1 cellular context compared by ENCODE assay signal in genomic region chr15:51069983-51070382, GRCh38.
TF ChIP-seq lines count a peak whose summit lies in the region.

No MANE protein-coding gene starts in this region.

TF ChIP-seq in GM12878, 131 proteins besides CTCF, POLR2A, EP300 and RAD21 (continued from another document):
- TF ChIP-seq JUND (IDR thresholded peaks at IDR 0.05; ENCODE audit: low read depth, low read length) (no peak), SUZ12 (IDR thresholded peaks at IDR 0.05; ENCODE audit: unreplicated experiment) (no peak), KDM1A (IDR thresholded peaks at IDR 0.05; ENCODE audit: borderline replicate concordance) (no peak), TCF7 (IDR thresholded peaks at IDR 0.05; ENCODE audit: borderline replicate concordance) (no peak)
